Comparison of ENCODE assay signal across 9 cellular contexts in genomic region chr10:13526952-13527863, GRCh38. TPM values are rescaled to one million over a fixed set of nuclear protein-coding genes. Genes with fewer than 3 reads are reported as not detected.
DNase-seq lines count a peak whose midpoint lies in the region; ATAC-seq and TF ChIP-seq lines count a peak whose summit lies in the region.
"Had no signal": no experiment of that assay in that cellular context is flagged by ENCODE, and none has a peak within 500 bp of the region (broad histone marks: within the 10 kb centered on the region; RNA-seq: fewer than 3 reads in every experiment).

No MANE protein-coding gene starts in this region.

- H3K9me3 ChIP-seq in thoracic aorta, result no peaks in the 10 kb centered on the region

- peaks cover 69% of the 10 kb centered on the region for H3K27me3 Mint-ChIP-seq in activated CD4-positive, alpha-beta T cell treated with anti-CD3 and anti-CD28 coated beads, Interleukin-2, amount 10 ng/mL, durations not matched to agents 24 days and 14 days

- no peak overlapping the region for H3K27ac Mint-ChIP-seq in activated CD4-positive, alpha-beta T cell treated with anti-CD3 and anti-CD28 coated beads, Interleukin-2, amount 10 ng/mL, durations not matched to agents 24 days and 14 days

- in situ Hi-C loops in astrocyte of the cerebellum (cut with HindIII; ENCODE audit: low sequenced_read_pairs), result loop anchor here (5.0 kb wide), 1 partner anchor 60 kb away; no protein-coding TSS in a partner anchor

- peaks cover 5 to 25% of the 10 kb centered on the region in 2 donors for H3K4me1 ChIP-seq in thoracic aorta (ENCODE audit: control insufficient read depth in 1 of 2, low read depth in 2 of 2)

- no peak for DNase-seq in activated CD4-positive, alpha-beta T cell treated with anti-CD3 and anti-CD28 coated beads, Interleukin-2, amount 10 ng/mL, durations not matched to agents 24 days and 14 days
- no peak for DNase-seq in activated CD4-positive, alpha-beta T cell treated with anti-CD3 and anti-CD28 coated beads, Interleukin-2, amount 50 U/mL, for 48 hours
- DNase-seq in astrocyte of the cerebellum (ENCODE audit: low read depth) (peak; percentile 45), left kidney (ENCODE audit: low read depth, low spot score) (peak; percentile 21), thoracic aorta (ENCODE audit: low spot score) (no peak), NCI-H1694 treated with DMSO at 0.1 percent for 48 hours (lab: John Stamatoyannopoulos, UW) (no peak), SKM-1 (lab: John Stamatoyannopoulos, UW; ENCODE audit: unreplicated experiment) (no peak)

- no peak for ATAC-seq in thoracic aorta (ENCODE audit: insufficient number of reproducible peaks, low FRiP score, low read depth)
- ATAC-seq in GM21515 (IDR thresholded peaks at IDR 0.05; ENCODE audit: unreplicated experiment), result no peak

- TF ChIP-seq CTCF in astrocyte of the cerebellum (IDR thresholded peaks at IDR 0.05; ENCODE audit: low read depth, low read length, missing control alignments), result no peak
- TF ChIP-seq CTCF in thoracic aorta (IDR thresholded peaks at IDR 0.05), result no peak

- H3K36me3 ChIP-seq in thoracic aorta, result no peaks in the 10 kb centered on the region

- no peaks in the 10 kb centered on the region for H3K9me3 Mint-ChIP-seq in activated CD4-positive, alpha-beta T cell treated with anti-CD3 and anti-CD28 coated beads, Interleukin-2, amount 10 ng/mL, durations not matched to agents 24 days and 14 days

- no peaks in the 10 kb centered on the region for H3K4me1 Mint-ChIP-seq in activated CD4-positive, alpha-beta T cell treated with anti-CD3 and anti-CD28 coated beads, Interleukin-2, amount 10 ng/mL, durations not matched to agents 24 days and 14 days

- H3K4me3 Mint-ChIP-seq in activated CD4-positive, alpha-beta T cell treated with anti-CD3 and anti-CD28 coated beads, Interleukin-2, amount 10 ng/mL, durations not matched to agents 24 days and 14 days, result peak overlapping the region; percentile 51

- no peaks in the 10 kb centered on the region for H3K36me3 Mint-ChIP-seq in activated CD4-positive, alpha-beta T cell treated with anti-CD3 and anti-CD28 coated beads, Interleukin-2, amount 10 ng/mL, durations not matched to agents 24 days and 14 days (ENCODE audit: low read depth)

- peak overlapping the region; percentile 54 for H3K4me3 ChIP-seq in astrocyte of the cerebellum (ENCODE audit: low read depth, low read length)
- peak overlapping the region; percentile 76 for H3K4me3 ChIP-seq in thoracic aorta
- H3K4me3 ChIP-seq: PC-9 had no signal

- intact Hi-C loops in activated CD4-positive, alpha-beta T cell treated with anti-CD3 and anti-CD28 coated beads, Interleukin-2, amount 10 ng/mL, durations not matched to agents 24 days and 14 days (cut with micrococcal nuclease), result no loop called here

- H3K27me3 ChIP-seq in thoracic aorta (replicated peaks; ENCODE audit: insufficient read depth), result no peaks in the 10 kb centered on the region

- peak overlapping the region; percentile 71 to 83 for H3K27ac ChIP-seq in thoracic aorta
- H3K27ac ChIP-seq: PC-9 had no signal

RNA-seq across cellular contexts. Expression of gene BEND7, which starts 1.6 kb away (rescaled TPM):
- total RNA-seq in activated CD4-positive, alpha-beta T cell treated with anti-CD3 and anti-CD28 coated beads, Interleukin-2, amount 10 ng/mL, durations not matched to agents 24 days and 14 days, result not detected in 2 replicates
- total RNA-seq in thoracic aorta, result 10 to 100 TPM; 15.3 to 38.5 TPM

RNA-seq across cellular contexts. Expression of gene PRPF18, which starts 59.6 kb away (rescaled TPM):
- 21.5 and 23.4 TPM in 2 replicates for total RNA-seq in activated CD4-positive, alpha-beta T cell treated with anti-CD3 and anti-CD28 coated beads, Interleukin-2, amount 10 ng/mL, durations not matched to agents 24 days and 14 days
- 10 to 100 TPM; 18.0 to 40.2 TPM for total RNA-seq in thoracic aorta

Comparison
In these comparisons a context has a peak if more than half of its experiments do, and no peak if none do; other contexts are left out.
1. DNase-seq: peak in astrocyte of the cerebellum (single experiment) and left kidney (single experiment); none in activated CD4-positive, alpha-beta T cell treated with anti-CD3 and anti-CD28 coated beads, Interleukin-2, amount 10 ng/mL, durations not matched to agents 24 days and 14 days (single experiment), activated CD4-positive, alpha-beta T cell treated with anti-CD3 and anti-CD28 coated beads, Interleukin-2, amount 50 U/mL, for 48 hours (0 of 2), thoracic aorta (single experiment), NCI-H1694 treated with DMSO at 0.1 percent for 48 hours (single experiment) and SKM-1 (single experiment).
2. RNA of gene BEND7, which starts 1.6 kb away (total RNA-seq): 15.3 to 38.5 TPM in thoracic aorta; not detected in activated CD4-positive, alpha-beta T cell treated with anti-CD3 and anti-CD28 coated beads, Interleukin-2, amount 10 ng/mL, durations not matched to agents 24 days and 14 days; every median in the first group is over 10 times any median in the second.